In the genomic region with DNA sequence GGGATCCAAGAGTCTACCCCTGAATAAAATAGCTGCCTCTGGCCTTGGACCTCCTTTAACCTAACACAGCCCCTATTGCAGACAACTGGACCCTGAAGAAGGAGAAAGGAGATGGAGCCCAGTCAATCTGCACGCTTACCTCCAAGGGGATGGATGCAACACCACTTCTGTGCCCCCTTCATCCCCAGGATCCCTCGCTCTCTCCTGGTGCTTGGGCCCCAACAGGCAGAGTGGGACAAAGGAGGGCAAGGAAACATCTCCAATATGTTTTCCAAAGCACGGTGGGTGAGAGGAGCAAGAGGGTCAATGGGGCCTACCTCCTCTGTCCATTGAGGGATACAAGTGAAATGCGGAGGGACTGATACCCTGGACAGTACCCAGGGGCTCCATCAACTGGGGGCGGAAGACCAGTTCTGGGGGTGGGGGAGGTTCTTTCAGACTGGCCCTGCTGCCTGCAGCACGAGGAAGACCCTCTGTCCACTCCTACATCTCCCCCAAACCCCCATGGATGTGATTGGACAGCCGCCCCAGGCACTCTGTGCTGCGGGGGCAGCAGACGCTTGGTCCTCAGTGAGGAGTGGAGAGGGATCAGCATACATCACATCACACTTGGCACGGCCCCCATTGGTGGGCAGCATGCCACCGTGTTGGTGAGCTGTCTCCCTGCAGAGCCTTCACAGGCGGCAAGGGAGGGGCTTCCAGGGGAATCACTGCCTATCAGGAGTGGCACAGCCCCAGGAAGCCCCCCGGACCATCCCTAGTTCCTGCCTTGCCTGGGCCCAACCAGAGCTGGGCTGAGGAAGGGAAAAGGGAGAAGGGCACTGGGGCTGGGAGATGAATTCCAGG, we compare ENCODE assay signal across 9 cellular contexts.
DNase-seq lines count a peak whose midpoint lies in the region; ATAC-seq and TF ChIP-seq lines count a peak whose summit lies in the region.
"Had no signal": no experiment of that assay in that cellular context is flagged by ENCODE, and none has a peak within 500 bp of the region (broad histone marks: within the 10 kb centered on the region; RNA-seq: fewer than 3 reads in every experiment).

No MANE protein-coding gene starts in this region.

- TF ChIP-seq CTCF in PC-3 (conservative IDR thresholded peaks at IDR 0.05; ENCODE audit: low read depth, low read length) (no peak), mucosa of descending colon (IDR thresholded peaks at IDR 0.05) (no peak)

- intact Hi-C loops in PC-3 (cut with micrococcal nuclease) (loop anchor here (5.0 kb wide), 1 partner anchor 84 kb away; no protein-coding TSS in a partner anchor), mucosa of descending colon (cut with DNase I, micrococcal nuclease) (no loop called here)

- BruUV-seq in PC-3 (replicated peaks; lab: Mats Ljungman, UMichigan): no TSS peak

- no peaks in the 10 kb centered on the region for H3K27me3 ChIP-seq in PC-3 (ENCODE audit: low read length)

- DNase-seq in PC-3 (no peak), epithelial cell of prostate (ENCODE audit: low read depth, low spot score) (no peak), mucosa of descending colon (peak; percentile 34 to 68 (median 35)), SW480 (ENCODE audit: low spot score) (no peak)
- DNase-seq: NCI-H446 had no signal

- no peak overlapping the region for H3K4me2 ChIP-seq in PC-3 (ENCODE audit: low read length)

- H2AFZ ChIP-seq in PC-3 (ENCODE audit: low read length): no peak overlapping the region

- H3K9me3 ChIP-seq in PC-3 (ENCODE audit: low read length): no peaks in the 10 kb centered on the region
- H3K9me3 ChIP-seq in mucosa of descending colon: no peaks in the 10 kb centered on the region
- H3K9me3 ChIP-seq: neutrophil had no signal

- no peaks in the 10 kb centered on the region for H3F3A ChIP-seq in PC-3 (ENCODE audit: low read length, unreplicated experiment)

- H3K9me2 ChIP-seq in PC-3 (replicated peaks; ENCODE audit: low read length): no peaks in the 10 kb centered on the region

- H3K36me3 ChIP-seq in PC-3 (ENCODE audit: low read depth, low read length): no peaks in the 10 kb centered on the region
- no peaks in the 10 kb centered on the region for H3K36me3 ChIP-seq in mucosa of descending colon (ENCODE audit: low read depth)
- H3K36me3 ChIP-seq: neutrophil had no signal

- H3K4me3 ChIP-seq in PC-3 (ENCODE audit: low read length) (no peak overlapping the region), mucosa of descending colon (no peak overlapping the region)

- POLR2A ChIA-PET in PC-3 (lab: Charles Lee; ENCODE audit: unreplicated experiment): interaction anchor here (0.6 kb wide), 1 partner anchor 286 kb away, joined by 3 read pairs; no protein-coding TSS in a partner anchor

- H3K4me1 ChIP-seq in PC-3 (ENCODE audit: insufficient read depth, low read length) (peaks cover 75% of the 10 kb centered on the region), mucosa of descending colon (ENCODE audit: low read depth) (peaks cover 7% of the 10 kb centered on the region)

- no peak for ATAC-seq in PC-3
- no peak for ATAC-seq in mucosa of descending colon
- no peak for ATAC-seq in GM19324 (IDR thresholded peaks at IDR 0.05; ENCODE audit: low FRiP score, unreplicated experiment)
- no peak for ATAC-seq in GM21737 (IDR thresholded peaks at IDR 0.05; ENCODE audit: unreplicated experiment)
- no peak for ATAC-seq in GM21423 (IDR thresholded peaks at IDR 0.05; ENCODE audit: unreplicated experiment)

- no peaks in the 10 kb centered on the region for H3K79me2 ChIP-seq in PC-3 (ENCODE audit: low read length)

- H4K20me1 ChIP-seq in PC-3 (ENCODE audit: low read length): no peaks in the 10 kb centered on the region

- CTCF ChIA-PET in PC-3 (lab: Charles Lee): no interaction called here

- H3K27ac ChIP-seq in PC-3 (ENCODE audit: low read length) (peak overlapping the region; percentile 97), epithelial cell of prostate (peak overlapping the region; percentile 100)
- H3K27ac ChIP-seq: neutrophil had no signal

- peak overlapping the region; percentile 72 for H3K9ac ChIP-seq in PC-3 (ENCODE audit: low read length)

Comparison
In these comparisons a context has a peak if more than half of its experiments do, and no peak if none do; other contexts are left out.
1. DNase-seq: peak in mucosa of descending colon (3 of 3); none in PC-3 (single experiment), epithelial cell of prostate (single experiment) and SW480 (single experiment).